ENCODE assay signal across 15 cellular contexts in genomic region chr13:37173214-37173613, GRCh38.
DNase-seq lines count a peak whose midpoint lies in the region; ATAC-seq and TF ChIP-seq lines count a peak whose summit lies in the region.
"Had no signal": no experiment of that assay in that cellular context is flagged by ENCODE, and none has a peak within 500 bp of the region (broad histone marks: within the 10 kb centered on the region; RNA-seq: fewer than 3 reads in every experiment).

No MANE protein-coding gene starts in this region.

- H3K36me3 ChIP-seq in upper lobe of right lung, result no peaks in the 10 kb centered on the region
- no peaks in the 10 kb centered on the region for H3K36me3 ChIP-seq in naive thymus-derived CD4-positive, alpha-beta T cell (ENCODE audit: control insufficient read depth in 2 of 3, insufficient read depth in 3 of 3, low read length in 3 of 3)

- no peaks in the 10 kb centered on the region for H3K4me1 Mint-ChIP-seq in naive thymus-derived CD4-positive, alpha-beta T cell
- H3K4me1 Mint-ChIP-seq: activated naive CD8-positive, alpha-beta T cell treated with anti-CD3 and anti-CD28 coated beads, Interleukin-2, amount 10 ng/mL, durations not matched to agents 7 days and 5 days had no signal

- intact Hi-C loops in upper lobe of right lung (cut with DNase I), result no loop called here
- intact Hi-C loops in naive thymus-derived CD4-positive, alpha-beta T cell (cut with micrococcal nuclease), result no loop called here

- peaks cover 0 to 10% (median 0%) of the 10 kb centered on the region in 5 donors for H3K27me3 Mint-ChIP-seq in naive thymus-derived CD4-positive, alpha-beta T cell
- H3K27me3 Mint-ChIP-seq: activated naive CD8-positive, alpha-beta T cell treated with anti-CD3 and anti-CD28 coated beads, Interleukin-2, amount 10 ng/mL, durations not matched to agents 7 days and 5 days; activated T-cell treated with anti-CD3 and anti-CD28 coated beads, Interleukin-2, amount 50 U/mL, for 24 hours had no signal

- H3K4me3 Mint-ChIP-seq in naive thymus-derived CD4-positive, alpha-beta T cell, result no peak overlapping the region
- H3K4me3 Mint-ChIP-seq: activated naive CD8-positive, alpha-beta T cell treated with anti-CD3 and anti-CD28 coated beads, Interleukin-2, amount 10 ng/mL, durations not matched to agents 7 days and 5 days; activated T-cell treated with anti-CD3 and anti-CD28 coated beads, Interleukin-2, amount 50 U/mL, for 24 hours had no signal

- H3K4me1 ChIP-seq in upper lobe of right lung, result no peaks in the 10 kb centered on the region
- H3K4me1 ChIP-seq in naive thymus-derived CD4-positive, alpha-beta T cell (ENCODE audit: control insufficient read depth in 2 of 2, insufficient read depth in 2 of 2, low read length in 2 of 2), result no peaks in the 10 kb centered on the region
- H3K4me1 ChIP-seq: parathyroid adenoma had no signal

- H3K27ac ChIP-seq in upper lobe of right lung, result no peak overlapping the region
- no peak overlapping the region for H3K27ac ChIP-seq in naive thymus-derived CD4-positive, alpha-beta T cell (ENCODE audit: low read depth, low read length)
- H3K27ac ChIP-seq: hepatocyte, parathyroid adenoma had no signal

- DNase-seq in AG08396 (ENCODE audit: low spot score), result peak; percentile 37
- DNase-seq in HS-5 (ENCODE audit: low read depth), result peak; percentile 45
- peak; percentile 82 for DNase-seq in astrocyte of the spinal cord (ENCODE audit: low read depth, low spot score)
- peak; percentile 92 for DNase-seq in iris pigment epithelial cell (ENCODE audit: low read depth)
- no peak for DNase-seq in upper lobe of right lung
- no peak for DNase-seq in naive thymus-derived CD4-positive, alpha-beta T cell
- DNase-seq: ACHN; activated naive CD8-positive, alpha-beta T cell treated with anti-CD3 and anti-CD28 coated beads, Interleukin-2, amount 10 ng/mL, durations not matched to agents 7 days and 5 days; activated T-cell treated with anti-CD3 and anti-CD28 coated beads, Interleukin-2, amount 50 U/mL, for 24 hours; NCI-H1417 treated with DMSO at 0.1 percent for 48 hours; stimulated activated naive CD4-positive, alpha-beta T cell had no signal

- no peak overlapping the region for H3K4me3 ChIP-seq in astrocyte of the spinal cord (ENCODE audit: low read depth, low read length)
- H3K4me3 ChIP-seq in upper lobe of right lung, result no peak overlapping the region
- no peak overlapping the region for H3K4me3 ChIP-seq in naive thymus-derived CD4-positive, alpha-beta T cell (ENCODE audit: low read length)
- H3K4me3 ChIP-seq: hepatocyte had no signal

- H3K9me3 Mint-ChIP-seq in naive thymus-derived CD4-positive, alpha-beta T cell, result peaks cover 0 to 5% (median 0%) of the 10 kb centered on the region in 11 donors
- H3K9me3 Mint-ChIP-seq: activated naive CD8-positive, alpha-beta T cell treated with anti-CD3 and anti-CD28 coated beads, Interleukin-2, amount 10 ng/mL, durations not matched to agents 7 days and 5 days; activated T-cell treated with anti-CD3 and anti-CD28 coated beads, Interleukin-2, amount 50 U/mL, for 24 hours had no signal

- TF ChIP-seq CTCF in astrocyte of the spinal cord (IDR thresholded peaks at IDR 0.05; ENCODE audit: low read depth, low read length), result no peak
- TF ChIP-seq CTCF in upper lobe of right lung (IDR thresholded peaks at IDR 0.05), result no peak

- CTCF ChIA-PET in naive thymus-derived CD4-positive, alpha-beta T cell (lab: Charles Lee), result no interaction called here

- in situ Hi-C loops in astrocyte of the spinal cord (cut with HindIII; ENCODE audit: low sequenced_read_pairs), result no loop called here

- H3K9me3 ChIP-seq in upper lobe of right lung, result no peaks in the 10 kb centered on the region
- no peaks in the 10 kb centered on the region for H3K9me3 ChIP-seq in naive thymus-derived CD4-positive, alpha-beta T cell (ENCODE audit: control insufficient read depth in 2 of 3, low read length in 3 of 3)

- no peak for ATAC-seq in HG03378 (IDR thresholded peaks at IDR 0.05; ENCODE audit: unreplicated experiment)
- ATAC-seq in HG02623 (IDR thresholded peaks at IDR 0.05; ENCODE audit: unreplicated experiment), result no peak
- no peak for ATAC-seq in upper lobe of right lung
- no peak for ATAC-seq in naive thymus-derived CD4-positive, alpha-beta T cell

- H3K27me3 ChIP-seq in upper lobe of right lung, result no peaks in the 10 kb centered on the region
- H3K27me3 ChIP-seq in naive thymus-derived CD4-positive, alpha-beta T cell (ENCODE audit: control insufficient read depth in 2 of 2, insufficient read depth in 2 of 2, low read length in 2 of 2), result no peaks in the 10 kb centered on the region
- H3K27me3 ChIP-seq: hepatocyte had no signal

- POLR2A ChIA-PET in naive thymus-derived CD4-positive, alpha-beta T cell (lab: Charles Lee), result no interaction called here

- H3K27ac Mint-ChIP-seq in naive thymus-derived CD4-positive, alpha-beta T cell, result no peak overlapping the region
- H3K27ac Mint-ChIP-seq: activated naive CD8-positive, alpha-beta T cell treated with anti-CD3 and anti-CD28 coated beads, Interleukin-2, amount 10 ng/mL, durations not matched to agents 7 days and 5 days; activated T-cell treated with anti-CD3 and anti-CD28 coated beads, Interleukin-2, amount 50 U/mL, for 24 hours had no signal

- H3K36me3 Mint-ChIP-seq in naive thymus-derived CD4-positive, alpha-beta T cell, result no peaks in the 10 kb centered on the region
- H3K36me3 Mint-ChIP-seq: activated naive CD8-positive, alpha-beta T cell treated with anti-CD3 and anti-CD28 coated beads, Interleukin-2, amount 10 ng/mL, durations not matched to agents 7 days and 5 days had no signal

Comparison
In these comparisons a context has a peak if more than half of its experiments do, and no peak if none do; other contexts are left out.
1. DNase-seq: peak in AG08396 (single experiment), HS-5 (single experiment), astrocyte of the spinal cord (single experiment) and iris pigment epithelial cell (single experiment); none in upper lobe of right lung (single experiment) and naive thymus-derived CD4-positive, alpha-beta T cell (0 of 9).